In genomic region chr17:68613739-68614298, GRCh38 we compare ENCODE assay signal across 9 cellular contexts. TPM values are rescaled to one million over a fixed set of nuclear protein-coding genes. Genes with fewer than 3 reads are reported as not detected.
DNase-seq lines count a peak whose midpoint lies in the region; ATAC-seq, FAIRE-seq and TF ChIP-seq lines count a peak whose summit lies in the region.
"Had no signal": no experiment of that assay in that cellular context is flagged by ENCODE, and none has a peak within 500 bp of the region (broad histone marks: within the 10 kb centered on the region; RNA-seq: fewer than 3 reads in every experiment).

No MANE protein-coding gene starts in this region.

- no peak for TF ChIP-seq EP300 in GM12878 (IDR thresholded peaks at IDR 0.05; ENCODE audit: borderline replicate concordance in 1 of 2, control insufficient read depth in 1 of 2, low read depth in 2 of 2, low read length in 2 of 2)

- no peaks in the 10 kb centered on the region for H3K4me1 Mint-ChIP-seq in HFFc6 (ENCODE audit: low read depth)
- H3K4me1 Mint-ChIP-seq: activated B cell treated with CpG ODN at 0.5 μM for 24 hours had no signal

- H3K4me3 ChIP-seq in GM12878 = no peak overlapping the region

- no peak overlapping the region for H3K27ac ChIP-seq in GM12878 (ENCODE audit: control insufficient read depth, insufficient read depth)

- DNase-seq in Daoy (ENCODE audit: low read depth) = peak; percentile 36
- DNase-seq in HFFc6 = no peak
- peak; percentile 72 for DNase-seq in NCI-H774 (lab: John Stamatoyannopoulos, UW)
- DNase-seq in GM12878 (ENCODE audit: low read depth, low spot score) = no peak
- DNase-seq in left kidney (ENCODE audit: low read depth, low spot score) = peak; percentile 79
- DNase-seq in activated CD4-positive, CD25-positive, alpha-beta regulatory T cell treated with anti-CD3 and anti-CD28 coated beads, Interleukin-2, amount 50 U/mL, for 72 hours = no peak
- DNase-seq: activated B cell treated with CpG ODN at 0.5 μM for 24 hours had no signal

- POLR2A ChIA-PET in GM12878 (lab: Charles Lee) = interaction anchor here (0.6 to 1.0 kb wide), 2 partner anchors 18 to 101 kb away, joined by 3 to 6 read pairs; partner anchors contain the start of gene PRKAR1A

- CTCF ChIA-PET in GM12878 (lab: Yijun Ruan, JAX) = interaction anchor here (0.7 to 3.0 kb wide), 29 partner anchors 8 to 364 kb away, joined by 3 to 18 read pairs (median 4); no protein-coding TSS in a partner anchor

- H4K20me1 ChIP-seq in GM12878 (ENCODE audit: control insufficient read depth, insufficient read depth) = no peaks in the 10 kb centered on the region

- no peak overlapping the region for H3K4me2 ChIP-seq in GM12878 (ENCODE audit: control insufficient read depth, insufficient read depth)

- H3K79me2 ChIP-seq in GM12878 (ENCODE audit: control insufficient read depth, insufficient read depth, low read length) = no peaks in the 10 kb centered on the region

- no TSS peak for BruUV-seq in GM12878 (replicated peaks; lab: Mats Ljungman, UMichigan)

- intact Hi-C loops in GM12878 (cut with micrococcal nuclease; ENCODE audit: unreplicated experiment) = no loop called here

- no peak overlapping the region for H3K9ac ChIP-seq in GM12878 (ENCODE audit: control insufficient read depth, insufficient read depth, low read length)

- H3K4me3 Mint-ChIP-seq in HFFc6 = no peak overlapping the region
- H3K4me3 Mint-ChIP-seq: activated B cell treated with CpG ODN at 0.5 μM for 24 hours had no signal

- H3K36me3 ChIP-seq in GM12878 (ENCODE audit: control insufficient read depth in 2 of 2, insufficient read depth in 2 of 2, low read length in 1 of 2) = no peaks in the 10 kb centered on the region

- peak; percentile 61 for TF ChIP-seq RAD21 in GM12878 (IDR thresholded peaks at IDR 0.05; ENCODE audit: insufficient read depth, low read depth, low read length)

- TF ChIP-seq CTCF in HFFc6 (IDR thresholded peaks at IDR 0.05) = peak; percentile 59
- peak; percentile 62 to 69 (median 67); a peak in 5 of 6 replicates for TF ChIP-seq CTCF in GM12878 (IDR thresholded peaks at IDR 0.05 in 2 of 3, conservative IDR thresholded peaks at IDR 0.05 in 1 of 3; ENCODE audit: control insufficient read depth in 2 of 3, extremely low read depth in 1 of 3, insufficient read depth in 1 of 3, low read depth in 3 of 3, low read length in 3 of 3)

- H3K9me3 Mint-ChIP-seq in HFFc6 = peaks cover 14% of the 10 kb centered on the region

- H3K9me3 ChIP-seq in GM12878 (replicated peaks; ENCODE audit: control insufficient read depth, insufficient read depth, low read length) = no peaks in the 10 kb centered on the region

- TF ChIP-seq POLR2A in GM12878 (IDR thresholded peaks at IDR 0.05; ENCODE audit: low read depth, low read length) = no peak

- no peaks in the 10 kb centered on the region for H3K36me3 Mint-ChIP-seq in HFFc6 (ENCODE audit: low read depth)

- no peaks in the 10 kb centered on the region for H3K27me3 Mint-ChIP-seq in HFFc6 (ENCODE audit: insufficient read depth)

- FAIRE-seq in GM12878 (lab: Jason Lieb, UNC) = no peak

- RAD21 ChIA-PET in GM12878 (lab: Charles Lee; ENCODE audit: unreplicated experiment) = interaction anchor here (0.7 to 1.4 kb wide), 6 partner anchors 147 to 318 kb away, joined by 3 to 5 read pairs (median 3); partner anchors contain the start of gene WIPI1

- H3K4me1 ChIP-seq in GM12878 (ENCODE audit: control insufficient read depth, insufficient read depth, low read length) = no peaks in the 10 kb centered on the region

- H2AFZ ChIP-seq in GM12878 (ENCODE audit: control insufficient read depth, low read depth, low read length) = no peak overlapping the region

- H3K27ac Mint-ChIP-seq in HFFc6 = no peak overlapping the region
- H3K27ac Mint-ChIP-seq: activated B cell treated with CpG ODN at 0.5 μM for 24 hours had no signal

- SMC1A ChIA-PET in GM12878 (lab: Charles Lee; ENCODE audit: uncharacterized antibody, unreplicated experiment) = interaction anchor here (0.6 to 1.6 kb wide), 14 partner anchors 9 to 633 kb away, joined by 3 to 7 read pairs (median 3); partner anchors contain the start of gene WIPI1

- in situ Hi-C loops in GM12878 (cut with MboI) = no loop called here

- peak; percentile 79 for ATAC-seq in GM12878
- ATAC-seq in HG03460 (IDR thresholded peaks at IDR 0.05; ENCODE audit: unreplicated experiment) = no peak
- ATAC-seq in HG02798 (IDR thresholded peaks at IDR 0.05; ENCODE audit: poor library complexity, unreplicated experiment) = no peak

- no peaks in the 10 kb centered on the region for H3K27me3 ChIP-seq in GM12878 (replicated peaks in 1 of 2; ENCODE audit: control insufficient read depth in 2 of 2, insufficient read depth in 2 of 2, low read length in 1 of 2)

- WGBS in GM12878 (ENCODE audit: insufficient coverage, insufficient replicate concordance, low lambda C conversion rate, missing lambda C conversion rate) = 27% methylated on average over 5 of the region's 5 CpGs

TF ChIP-seq in GM12878, 131 proteins besides CTCF, POLR2A, EP300 and RAD21:
- TF ChIP-seq RELB (IDR thresholded peaks at IDR 0.05; ENCODE audit: low read depth) = no peak
- no peak for TF ChIP-seq SUPT20H (IDR thresholded peaks at IDR 0.05; ENCODE audit: borderline replicate concordance, control insufficient read depth, low read depth, low read length)
- TF ChIP-seq RB1 (IDR thresholded peaks at IDR 0.05; ENCODE audit: borderline replicate concordance) = no peak
- TF ChIP-seq, protein P1, sequence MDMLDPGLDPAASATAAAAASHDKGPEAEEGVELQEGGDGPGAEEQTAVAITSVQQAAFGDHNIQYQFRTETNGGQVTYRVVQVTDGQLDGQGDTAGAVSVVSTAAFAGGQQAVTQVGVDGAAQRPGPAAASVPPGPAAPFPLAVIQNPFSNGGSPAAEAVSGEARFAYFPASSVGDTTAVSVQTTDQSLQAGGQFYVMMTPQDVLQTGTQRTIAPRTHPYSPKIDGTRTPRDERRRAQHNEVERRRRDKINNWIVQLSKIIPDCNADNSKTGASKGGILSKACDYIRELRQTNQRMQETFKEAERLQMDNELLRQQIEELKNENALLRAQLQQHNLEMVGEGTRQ (IDR thresholded peaks at IDR 0.05; ENCODE audit: borderline replicate concordance, low read depth, low read length) = no peak
- no peak for TF ChIP-seq ESRRA (IDR thresholded peaks at IDR 0.05; ENCODE audit: low read length)
- TF ChIP-seq BCL11A (IDR thresholded peaks at IDR 0.05; ENCODE audit: low read depth, low read length) = no peak
- TF ChIP-seq POLR2AphosphoS5 (IDR thresholded peaks at IDR 0.05; ENCODE audit: low read length) = no peak
- TF ChIP-seq BMI1 (IDR thresholded peaks at IDR 0.05; ENCODE audit: borderline replicate concordance) = no peak
- no peak for TF ChIP-seq SUZ12 (IDR thresholded peaks at IDR 0.05; ENCODE audit: unreplicated experiment)

RNA-seq across cellular contexts. Expression of gene FAM20A, which starts 12.7 kb away (rescaled TPM):
- total RNA-seq in Daoy (2014; rRNA removed; shearing (Covaris generic)) = not detected in 2 replicates
- not detected for total RNA-seq in HFFc6 (2021; fragmentation: NEBNext Ultra II Directional; extraction: Animal tissue kit (Norgen Biotek cat#: 25700))
- total RNA-seq in GM12878 (2013; cell fraction: nucleolus; rRNA removed) = not detected in 2 replicates
- total RNA-seq in GM12878 (2014; rRNA removed) = not detected in 2 replicates
- total RNA-seq in GM12878 (2014; rRNA removed; fragmentation: Illumina TruSeq; extraction: Trizol) = not detected in 2 replicates
- total RNA-seq in GM12878 (2021) = not detected in 2 replicates
- not detected for polyA plus RNA-seq in GM12878 (2011; ENCODE audit: low read depth)
- not detected in 2 replicates for polyA plus RNA-seq in GM12878 (2011; rRNA removed)
- polyA plus RNA-seq in GM12878 (2011; cell fraction: cytosol; rRNA removed) = not detected in 2 replicates
- polyA plus RNA-seq in GM12878 (2011; cell fraction: nucleus; rRNA removed) = not detected in 2 replicates
- 0.05 and 0.17 TPM in 2 replicates for polyA plus RNA-seq in GM12878 (2012)
- not detected in 2 replicates for polyA plus RNA-seq in GM12878 (2014; fragmentation: Illumina TruSeq; extraction: Trizol)
- polyA plus RNA-seq in GM12878 (2014; fragmentation: Nextera tagmentation; extraction: Ambion mirVana) = not detected
- polyA plus RNA-seq in GM12878 (2014; rRNA removed) = not detected in 2 replicates
- under 1 TPM in 1 of 2 experiments, not detected in 1; 0.13 TPM for polyA plus RNA-seq in GM12878 (2016; fragmentation: Nextera tagmentation; extraction: Ambion mirVana)
- polyA minus RNA-seq in GM12878 (2011; rRNA and poly(A)+ RNA removed) = not detected in 2 replicates
- polyA minus RNA-seq in GM12878 (2011; cell fraction: cytosol; rRNA and poly(A)+ RNA removed) = not detected in 2 replicates
- polyA minus RNA-seq in GM12878 (2011; cell fraction: nucleus; rRNA and poly(A)+ RNA removed) = not detected in 2 replicates
- total RNA-seq: activated B cell treated with CpG ODN at 0.5 μM for 24 hours had no signal

Comparison
In these comparisons a context has a peak if more than half of its experiments do, and no peak if none do; other contexts are left out.
1. DNase-seq: peak in Daoy (single experiment), NCI-H774 (single experiment) and left kidney (single experiment); none in HFFc6 (single experiment), GM12878 (single experiment) and activated CD4-positive, CD25-positive, alpha-beta regulatory T cell treated with anti-CD3 and anti-CD28 coated beads, Interleukin-2, amount 50 U/mL, for 72 hours (single experiment).